Comparison of ENCODE assay signal across 9 cellular contexts in the genomic region with DNA sequence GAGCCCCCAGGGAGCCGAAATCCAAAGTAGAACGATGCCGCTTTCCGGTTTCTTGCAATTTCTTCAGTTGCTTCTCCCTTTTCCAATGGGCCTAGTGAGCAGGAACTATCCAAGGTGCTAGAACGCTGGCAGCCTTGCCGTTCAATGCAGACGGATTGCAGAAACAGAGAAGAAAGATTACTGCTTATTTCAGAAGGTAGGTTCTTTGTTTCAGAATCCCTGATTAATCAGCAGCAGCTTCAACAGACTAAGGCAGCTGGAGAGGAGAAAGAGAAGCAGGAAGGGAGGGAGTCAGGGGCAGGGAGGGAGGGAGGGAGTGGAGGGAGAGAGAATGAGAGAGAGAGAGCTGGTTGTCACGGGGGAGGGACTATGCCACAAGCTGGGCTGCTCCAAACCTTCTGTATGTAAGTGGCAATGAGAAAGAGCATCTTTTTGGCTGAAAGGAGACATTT. TPM values are rescaled to one million over a fixed set of nuclear protein-coding genes. Genes with fewer than 3 reads are reported as not detected.
DNase-seq lines count a peak whose midpoint lies in the region; ATAC-seq and TF ChIP-seq lines count a peak whose summit lies in the region.
"Had no signal": no experiment of that assay in that cellular context is flagged by ENCODE, and none has a peak within 500 bp of the region (broad histone marks: within the 10 kb centered on the region; RNA-seq: fewer than 3 reads in every experiment).

No MANE protein-coding gene starts in this region.

- no peaks in the 10 kb centered on the region for H3K36me3 Mint-ChIP-seq in stimulated activated naive B cell treated with anti-CD40 and anti-IgM and Interleukin-4, amounts not matched to agents 10 μg/mL and 1 μg/mL and 100 μg/mL, for 72 hours
- no peaks in the 10 kb centered on the region for H3K36me3 Mint-ChIP-seq in stimulated activated effector memory CD8-positive, alpha-beta T cell treated with anti-CD3 and anti-CD28 coated beads, Interleukin-12 subunit alpha, Interleukin-12 subunit beta, amount 100 ng/mL, for 72 hours
- H3K36me3 Mint-ChIP-seq: memory B cell had no signal

- no peak overlapping the region for H3K9ac ChIP-seq in HCT116 (ENCODE audit: low read length)

- no peaks in the 10 kb centered on the region for H3K79me2 ChIP-seq in HCT116 (ENCODE audit: insufficient read depth, low read length)

- no peaks in the 10 kb centered on the region for H3K4me1 ChIP-seq in HCT116 (ENCODE audit: control insufficient read depth in 1 of 2, insufficient read depth in 2 of 2, low read length in 2 of 2)
- no peaks in the 10 kb centered on the region for H3K4me1 ChIP-seq in sigmoid colon

- no TSS peak for BruUV-seq in HCT116 (replicated peaks; lab: Mats Ljungman, UMichigan)

- H3K4me1 Mint-ChIP-seq in stimulated activated naive B cell treated with anti-CD40 and anti-IgM and Interleukin-4, amounts not matched to agents 10 μg/mL and 1 μg/mL and 100 μg/mL, for 72 hours, result no peaks in the 10 kb centered on the region
- no peaks in the 10 kb centered on the region for H3K4me1 Mint-ChIP-seq in stimulated activated effector memory CD8-positive, alpha-beta T cell treated with anti-CD3 and anti-CD28 coated beads, Interleukin-12 subunit alpha, Interleukin-12 subunit beta, amount 100 ng/mL, for 72 hours
- H3K4me1 Mint-ChIP-seq: memory B cell had no signal

- H3K27ac Mint-ChIP-seq in stimulated activated naive B cell treated with anti-CD40 and anti-IgM and Interleukin-4, amounts not matched to agents 10 μg/mL and 1 μg/mL and 100 μg/mL, for 72 hours, result no peak overlapping the region
- no peak overlapping the region for H3K27ac Mint-ChIP-seq in stimulated activated effector memory CD8-positive, alpha-beta T cell treated with anti-CD3 and anti-CD28 coated beads, Interleukin-12 subunit alpha, Interleukin-12 subunit beta, amount 100 ng/mL, for 72 hours
- H3K27ac Mint-ChIP-seq: memory B cell had no signal

- no peaks in the 10 kb centered on the region; the same call in 1 of the 2 replicates for H4K20me1 ChIP-seq in HCT116 (ENCODE audit: insufficient read depth)

- H3K36me3 ChIP-seq in HCT116 (ENCODE audit: control insufficient read depth in 1 of 2, insufficient read depth in 2 of 2, low read length in 2 of 2) (no peaks in the 10 kb centered on the region), sigmoid colon (no peaks in the 10 kb centered on the region)

- RAD21 ChIA-PET in HCT116 (lab: Charles Lee; ENCODE audit: low non-redundant PET in 1 of 2, low total read pairs in 2 of 2, uncharacterized antibody in 2 of 2, unreplicated experiment in 2 of 2), result no interaction called here

- ATAC-seq in HCT116 (no peak), GM21737 (IDR thresholded peaks at IDR 0.05; ENCODE audit: unreplicated experiment) (no peak)
- ATAC-seq in stimulated activated naive B cell treated with anti-CD40 and anti-IgM and Interleukin-4, amounts not matched to agents 10 μg/mL and 1 μg/mL and 100 μg/mL, for 72 hours (replicated peaks), result no peak
- no peak for ATAC-seq in stimulated activated effector memory CD8-positive, alpha-beta T cell treated with anti-CD3 and anti-CD28 coated beads, Interleukin-12 subunit alpha, Interleukin-12 subunit beta, amount 100 ng/mL, for 72 hours

- TF ChIP-seq EP300 in sigmoid colon (IDR thresholded peaks at IDR 0.05), result no peak

- H3K27ac ChIP-seq in HCT116 (ENCODE audit: low read depth, low read length) (no peak overlapping the region), sigmoid colon (no peak overlapping the region)

- intact Hi-C loops in HCT116 (cut with micrococcal nuclease) (no loop called here), sigmoid colon (cut with DNase I) (no loop called here)

- no peak for TF ChIP-seq POLR2A in HCT116 (IDR thresholded peaks at IDR 0.05; ENCODE audit: borderline replicate concordance, extremely low read depth, insufficient read depth, insufficient read length)
- no peak for TF ChIP-seq POLR2A in sigmoid colon (IDR thresholded peaks at IDR 0.05)

- H3K27me3 ChIP-seq in HCT116 (ENCODE audit: insufficient read depth, low read length) (peaks cover 31% of the 10 kb centered on the region), sigmoid colon (no peaks in the 10 kb centered on the region)

- no peak for DNase-seq in HCT116 (ENCODE audit: low read depth, low spot score)
- peak; percentile 51 for DNase-seq in NCI-H2029 treated with DMSO at 0.1 percent for 48 hours (lab: John Stamatoyannopoulos, UW)
- peak in 47 of 58 donors; percentile 2 to 79 (median 31) for DNase-seq in anterior cingulate cortex (lab: John Stamatoyannopoulos, UW)
- peak; percentile 15 for DNase-seq in kidney glomerular epithelial cell (lab: John Stamatoyannopoulos, UW)
- DNase-seq in stimulated activated naive B cell treated with anti-CD40 and anti-IgM and Interleukin-4, amounts not matched to agents 10 μg/mL and 1 μg/mL and 100 μg/mL, for 72 hours, result no peak
- DNase-seq in stimulated activated effector memory CD8-positive, alpha-beta T cell treated with anti-CD3 and anti-CD28 coated beads, Interleukin-12 subunit alpha, Interleukin-12 subunit beta, amount 100 ng/mL, for 72 hours (ENCODE audit: low spot score in 2 of 2), result no peak
- DNase-seq in sigmoid colon, result no peak

- H3K4me3 Mint-ChIP-seq in stimulated activated naive B cell treated with anti-CD40 and anti-IgM and Interleukin-4, amounts not matched to agents 10 μg/mL and 1 μg/mL and 100 μg/mL, for 72 hours, result no peak overlapping the region
- H3K4me3 Mint-ChIP-seq in stimulated activated effector memory CD8-positive, alpha-beta T cell treated with anti-CD3 and anti-CD28 coated beads, Interleukin-12 subunit alpha, Interleukin-12 subunit beta, amount 100 ng/mL, for 72 hours, result no peak overlapping the region
- H3K4me3 Mint-ChIP-seq: memory B cell had no signal

- WGBS in sigmoid colon, 2 donors, result 14 to 25% methylated on average over 8 of the region's 8 CpGs

- no peak for TF ChIP-seq RAD21 in HCT116 (IDR thresholded peaks at IDR 0.05; ENCODE audit: low read depth)

- POLR2A ChIA-PET in HCT116 (lab: Charles Lee), result no interaction called here

- no peak overlapping the region for H3K4me2 ChIP-seq in HCT116 (ENCODE audit: low read length)

- H3K9me2 ChIP-seq in HCT116 (ENCODE audit: insufficient read depth), result no peaks in the 10 kb centered on the region

- TF ChIP-seq CTCF in HCT116 (IDR thresholded peaks at IDR 0.05 in 2 of 3, conservative IDR thresholded peaks at IDR 0.05 in 1 of 3; ENCODE audit: borderline replicate concordance in 1 of 3, insufficient read depth in 1 of 3, low read depth in 2 of 3, low read length in 2 of 3), result no peak
- TF ChIP-seq CTCF in sigmoid colon (IDR thresholded peaks at IDR 0.05), result no peak

- H3K9me3 ChIP-seq in HCT116 (ENCODE audit: control insufficient read depth in 1 of 2, insufficient read depth in 1 of 2, low read depth in 1 of 2, low read length in 2 of 2) (no peaks in the 10 kb centered on the region), sigmoid colon (no peaks in the 10 kb centered on the region)

- H3K9me3 Mint-ChIP-seq in stimulated activated naive B cell treated with anti-CD40 and anti-IgM and Interleukin-4, amounts not matched to agents 10 μg/mL and 1 μg/mL and 100 μg/mL, for 72 hours, result no peaks in the 10 kb centered on the region
- H3K9me3 Mint-ChIP-seq in stimulated activated effector memory CD8-positive, alpha-beta T cell treated with anti-CD3 and anti-CD28 coated beads, Interleukin-12 subunit alpha, Interleukin-12 subunit beta, amount 100 ng/mL, for 72 hours, result no peaks in the 10 kb centered on the region
- H3K9me3 Mint-ChIP-seq: memory B cell had no signal

- H3K4me3 ChIP-seq in HCT116 (replicated peaks in 1 of 2; ENCODE audit: low read depth in 1 of 2, low read length in 2 of 2), result no peak overlapping the region
- no peak overlapping the region for H3K4me3 ChIP-seq in sigmoid colon

- H3K27me3 Mint-ChIP-seq in stimulated activated naive B cell treated with anti-CD40 and anti-IgM and Interleukin-4, amounts not matched to agents 10 μg/mL and 1 μg/mL and 100 μg/mL, for 72 hours, result peaks cover 0 to 4% of the 10 kb centered on the region in 2 donors

- CTCF ChIA-PET in HCT116 (lab: Charles Lee), result no interaction called here

- no peak overlapping the region for H2AFZ ChIP-seq in HCT116 (ENCODE audit: low read depth, low read length, poor library complexity, severe bottlenecking)

TF ChIP-seq in HCT116, 20 proteins besides CTCF, POLR2A, EP300 and RAD21 (continues in another document):
- TF ChIP-seq, protein P1, sequence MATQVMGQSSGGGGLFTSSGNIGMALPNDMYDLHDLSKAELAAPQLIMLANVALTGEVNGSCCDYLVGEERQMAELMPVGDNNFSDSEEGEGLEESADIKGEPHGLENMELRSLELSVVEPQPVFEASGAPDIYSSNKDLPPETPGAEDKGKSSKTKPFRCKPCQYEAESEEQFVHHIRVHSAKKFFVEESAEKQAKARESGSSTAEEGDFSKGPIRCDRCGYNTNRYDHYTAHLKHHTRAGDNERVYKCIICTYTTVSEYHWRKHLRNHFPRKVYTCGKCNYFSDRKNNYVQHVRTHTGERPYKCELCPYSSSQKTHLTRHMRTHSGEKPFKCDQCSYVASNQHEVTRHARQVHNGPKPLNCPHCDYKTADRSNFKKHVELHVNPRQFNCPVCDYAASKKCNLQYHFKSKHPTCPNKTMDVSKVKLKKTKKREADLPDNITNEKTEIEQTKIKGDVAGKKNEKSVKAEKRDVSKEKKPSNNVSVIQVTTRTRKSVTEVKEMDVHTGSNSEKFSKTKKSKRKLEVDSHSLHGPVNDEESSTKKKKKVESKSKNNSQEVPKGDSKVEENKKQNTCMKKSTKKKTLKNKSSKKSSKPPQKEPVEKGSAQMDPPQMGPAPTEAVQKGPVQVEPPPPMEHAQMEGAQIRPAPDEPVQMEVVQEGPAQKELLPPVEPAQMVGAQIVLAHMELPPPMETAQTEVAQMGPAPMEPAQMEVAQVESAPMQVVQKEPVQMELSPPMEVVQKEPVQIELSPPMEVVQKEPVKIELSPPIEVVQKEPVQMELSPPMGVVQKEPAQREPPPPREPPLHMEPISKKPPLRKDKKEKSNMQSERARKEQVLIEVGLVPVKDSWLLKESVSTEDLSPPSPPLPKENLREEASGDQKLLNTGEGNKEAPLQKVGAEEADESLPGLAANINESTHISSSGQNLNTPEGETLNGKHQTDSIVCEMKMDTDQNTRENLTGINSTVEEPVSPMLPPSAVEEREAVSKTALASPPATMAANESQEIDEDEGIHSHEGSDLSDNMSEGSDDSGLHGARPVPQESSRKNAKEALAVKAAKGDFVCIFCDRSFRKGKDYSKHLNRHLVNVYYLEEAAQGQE (IDR thresholded peaks at IDR 0.05; ENCODE audit: low read depth), result peak; percentile 81

RNA-seq across cellular contexts. Expression of a gene that starts 0.6 kb away (rescaled TPM):
- total RNA-seq in HCT116 (2021; ENCODE audit: unreplicated experiment) (not detected), sigmoid colon (under 1 TPM in 1 of 4 donors, not detected in 3; 0.36 TPM)
- not detected in 2 replicates for polyA plus RNA-seq in HCT116 (2012)
- polyA plus RNA-seq in sigmoid colon, result under 1 TPM in 1 of 3 donors, not detected in 2; 0.03 TPM

Comparison
In these comparisons a context has a peak if more than half of its experiments do, and no peak if none do; other contexts are left out.
1. DNase-seq: peak in NCI-H2029 treated with DMSO at 0.1 percent for 48 hours (single experiment), anterior cingulate cortex (47 of 58) and kidney glomerular epithelial cell (single experiment); none in HCT116 (single experiment), stimulated activated naive B cell treated with anti-CD40 and anti-IgM and Interleukin-4, amounts not matched to agents 10 μg/mL and 1 μg/mL and 100 μg/mL, for 72 hours (single experiment), stimulated activated effector memory CD8-positive, alpha-beta T cell treated with anti-CD3 and anti-CD28 coated beads, Interleukin-12 subunit alpha, Interleukin-12 subunit beta, amount 100 ng/mL, for 72 hours (0 of 2) and sigmoid colon (single experiment).